In genomic region chr7:140724706-140725105, GRCh38 we compare ENCODE assay signal across 2 cellular contexts.
A peak's percentile ranks its signal among the peaks of the same experiment; 100 is the strongest.
TF ChIP-seq lines count a peak whose summit lies in the region.

No MANE protein-coding gene starts in this region.

TF ChIP-seq in SK-N-SH, 30 proteins besides CTCF, POLR2A, EP300 and RAD21:
- no peak for TF ChIP-seq EZH2phosphoT487 (IDR thresholded peaks at IDR 0.05; ENCODE audit: borderline replicate concordance, low read depth)
- TF ChIP-seq RCOR1 (IDR thresholded peaks at IDR 0.05; ENCODE audit: low read length): peak; percentile 50; the same call in 1 of the 2 replicates
TF ChIP-seq in SK-N-SH: peak in this region for 1.

TF ChIP-seq in GM12878, 131 proteins besides CTCF, POLR2A, EP300 and RAD21:
- no peak for TF ChIP-seq IRF5 (IDR thresholded peaks at IDR 0.05; ENCODE audit: borderline replicate concordance)
- TF ChIP-seq SUPT20H (IDR thresholded peaks at IDR 0.05; ENCODE audit: borderline replicate concordance, control insufficient read depth, low read depth, low read length): no peak
- TF ChIP-seq HSF1 (IDR thresholded peaks at IDR 0.05; ENCODE audit: low read depth, low read length): no peak
